1 cellular context compared by ENCODE assay signal in genomic region chr2:191013876-191014652, GRCh38.
TF ChIP-seq lines count a peak whose summit lies in the region.

STAT1 (minus strand) TSS chr2:191014171; CDS start chr2:191010003, 4,168 bp downstream.

TF ChIP-seq in HEK293, 187 proteins besides CTCF, POLR2A, EP300 and RAD21 (continued from another document and continues in another):
- 0 out of 2 replicates have a peak, but pooled peaks have one; percentile 47 for TF ChIP-seq INSM2 (tag by site-specific recombination; IDR thresholded peaks at IDR 0.05)
- no peak for TF ChIP-seq ZNF571 (tag by site-specific recombination; IDR thresholded peaks at IDR 0.05)
- no peak for TF ChIP-seq ZNF112 (tag by site-specific recombination; IDR thresholded peaks at IDR 0.05)
- no peak for TF ChIP-seq ZNF776 (tag by site-specific recombination; IDR thresholded peaks at IDR 0.05; ENCODE audit: borderline replicate concordance)
- peak; percentile 31; the same call in 1 of the 2 replicates for TF ChIP-seq YY1 (tag by site-specific recombination; IDR thresholded peaks at IDR 0.05)
- no peak for TF ChIP-seq ZNF549 (tag by site-specific recombination; IDR thresholded peaks at IDR 0.05)
- TF ChIP-seq ZNF37A (tag by site-specific recombination; IDR thresholded peaks at IDR 0.05): no peak
- TF ChIP-seq ZBTB10 (tag by site-specific recombination; IDR thresholded peaks at IDR 0.05): no peak
- TF ChIP-seq KLF8 (tag by site-specific recombination; IDR thresholded peaks at IDR 0.05): peak; percentile 87
- TF ChIP-seq ZNF121 (tag by site-specific recombination; IDR thresholded peaks at IDR 0.05): peak; percentile 89
- no peak for TF ChIP-seq ZNF747 (tag by site-specific recombination; IDR thresholded peaks at IDR 0.05)
- TF ChIP-seq ZNF548 (tag by site-specific recombination; IDR thresholded peaks at IDR 0.05): no peak
- TF ChIP-seq ZNF792 (tag by site-specific recombination; IDR thresholded peaks at IDR 0.05): no peak
- no peak for TF ChIP-seq ZNF558 (tag by site-specific recombination; IDR thresholded peaks at IDR 0.05)
- no peak for TF ChIP-seq ZNF768 (tag by site-specific recombination; IDR thresholded peaks at IDR 0.05)
- TF ChIP-seq ZEB2 (tag by site-specific recombination; IDR thresholded peaks at IDR 0.05): peak; percentile 83
- no peak for TF ChIP-seq ZFP69B (tag by site-specific recombination; IDR thresholded peaks at IDR 0.05)
- peak; percentile 88 for TF ChIP-seq SP3 (tag by site-specific recombination; IDR thresholded peaks at IDR 0.05)
- no peak for TF ChIP-seq REPIN1 (tag by site-specific recombination; IDR thresholded peaks at IDR 0.05; ENCODE audit: low read depth)
- TF ChIP-seq ZNF664 (tag by site-specific recombination; IDR thresholded peaks at IDR 0.05): no peak
- TF ChIP-seq ZNF529 (tag by site-specific recombination; IDR thresholded peaks at IDR 0.05; ENCODE audit: insufficient replicate concordance): no peak
- TF ChIP-seq ZBTB6 (tag by site-specific recombination; IDR thresholded peaks at IDR 0.05): no peak
- TF ChIP-seq ZNF280D (tag by site-specific recombination; IDR thresholded peaks at IDR 0.05): no peak
- no peak for TF ChIP-seq ZNF513 (tag by site-specific recombination; IDR thresholded peaks at IDR 0.05)
- peak; percentile 78; the same call in 1 of the 2 replicates for TF ChIP-seq ZSCAN5A (tag by site-specific recombination; IDR thresholded peaks at IDR 0.05)
- TF ChIP-seq PRDM1 (tag by site-specific recombination; IDR thresholded peaks at IDR 0.05): peak; percentile 75; the same call in 1 of the 2 replicates
- peak; percentile 72 for TF ChIP-seq ZBTB17 (tag by site-specific recombination; IDR thresholded peaks at IDR 0.05)
- no peak for TF ChIP-seq HOXC10 (CRISPR knock-in tag; IDR thresholded peaks at IDR 0.05)
- peak; percentile 58; the same call in 1 of the 2 replicates for TF ChIP-seq PRDM4 (tag by site-specific recombination; IDR thresholded peaks at IDR 0.05)
- peak; percentile 74 for TF ChIP-seq ZIC2 (tag by site-specific recombination; IDR thresholded peaks at IDR 0.05)
- TF ChIP-seq ZNF202 (tag by site-specific recombination; IDR thresholded peaks at IDR 0.05; ENCODE audit: borderline replicate concordance): no peak
- no peak for TF ChIP-seq ZNF16 (tag by site-specific recombination; IDR thresholded peaks at IDR 0.05; ENCODE audit: low read depth)
- no peak for TF ChIP-seq BCL11A (tag by site-specific recombination; IDR thresholded peaks at IDR 0.05; ENCODE audit: low read depth)
- 0 out of 2 replicates have a peak, but pooled peaks have one; percentile 22 for TF ChIP-seq ZNF24 (tag by site-specific recombination; IDR thresholded peaks at IDR 0.05)
- TF ChIP-seq ZNF610 (tag by site-specific recombination; IDR thresholded peaks at IDR 0.05; ENCODE audit: borderline replicate concordance): peak; percentile 63; the same call in 1 of the 2 replicates
- TF ChIP-seq SP7 (tag by site-specific recombination; IDR thresholded peaks at IDR 0.05): peak; percentile 76
- peak; percentile 93 for TF ChIP-seq SP2 (tag by site-specific recombination; IDR thresholded peaks at IDR 0.05)
- TF ChIP-seq KLF7 (tag by site-specific recombination; IDR thresholded peaks at IDR 0.05; ENCODE audit: borderline replicate concordance): peak; percentile 17; the same call in 1 of the 2 replicates
- peak; percentile 63; the same call in 1 of the 2 replicates for TF ChIP-seq ZNF600 (tag by site-specific recombination; IDR thresholded peaks at IDR 0.05)
- TF ChIP-seq HOXA7 (CRISPR knock-in tag; IDR thresholded peaks at IDR 0.05; ENCODE audit: borderline replicate concordance): no peak
- no peak for TF ChIP-seq ZNF645 (tag by site-specific recombination; IDR thresholded peaks at IDR 0.05)
- TF ChIP-seq ZNF621 (tag by site-specific recombination; IDR thresholded peaks at IDR 0.05): no peak
- TF ChIP-seq ZNF629 (tag by site-specific recombination; IDR thresholded peaks at IDR 0.05): peak; percentile 59
- no peak; the same call in 1 of the 2 replicates for TF ChIP-seq PRDM10 (tag by site-specific recombination; IDR thresholded peaks at IDR 0.05)
